ENCODE assay signal across 14 cellular contexts in genomic region chr10:15472431-15473400, GRCh38.
DNase-seq lines count a peak whose midpoint lies in the region; ATAC-seq and TF ChIP-seq lines count a peak whose summit lies in the region.
"Had no signal": no experiment of that assay in that cellular context is flagged by ENCODE, and none has a peak within 500 bp of the region (broad histone marks: within the 10 kb centered on the region; RNA-seq: fewer than 3 reads in every experiment).

No MANE protein-coding gene starts in this region.

- POLR2A ChIA-PET in CD8-positive, alpha-beta memory T cell (lab: Charles Lee): no interaction called here

- H3K36me3 ChIP-seq in SJSA1: no peaks in the 10 kb centered on the region
- H3K36me3 ChIP-seq in CD8-positive, alpha-beta memory T cell (ENCODE audit: insufficient read depth, low read length): no peaks in the 10 kb centered on the region
- H3K36me3 ChIP-seq: ovary, suprapubic skin had no signal

- H3K9me3 Mint-ChIP-seq in nephron progenitor cell: peaks cover 26% of the 10 kb centered on the region
- H3K9me3 Mint-ChIP-seq in activated CD4-positive, alpha-beta T cell treated with anti-CD3 and anti-CD28 coated beads, Interleukin-2, amount 10 ng/mL, durations not matched to agents 24 days and 14 days: peaks cover 3% of the 10 kb centered on the region
- H3K9me3 Mint-ChIP-seq in CD8-positive, alpha-beta memory T cell: peaks cover 0 to 3% (median 0%) of the 10 kb centered on the region in 5 donors
- H3K9me3 Mint-ChIP-seq: activated naive CD4-positive, alpha-beta T cell treated with anti-CD3 and anti-CD28 coated beads, Interleukin-2, amount 50 U/mL, for 72 hours had no signal

- H3K27me3 ChIP-seq in SJSA1 (replicated peaks): no peaks in the 10 kb centered on the region
- H3K27me3 ChIP-seq in CD8-positive, alpha-beta memory T cell (ENCODE audit: insufficient read depth, low read length, poor library complexity, severe bottlenecking): no peaks in the 10 kb centered on the region
- H3K27me3 ChIP-seq: ovary had no signal

- no peak overlapping the region for H3K4me3 ChIP-seq in SJSA1
- H3K4me3 ChIP-seq in CD8-positive, alpha-beta memory T cell (ENCODE audit: low read length): no peak overlapping the region
- H3K4me3 ChIP-seq: ovary, suprapubic skin had no signal

- peaks cover 27% of the 10 kb centered on the region for H3K36me3 Mint-ChIP-seq in nephron progenitor cell (ENCODE audit: low read depth)
- no peaks in the 10 kb centered on the region for H3K36me3 Mint-ChIP-seq in activated CD4-positive, alpha-beta T cell treated with anti-CD3 and anti-CD28 coated beads, Interleukin-2, amount 10 ng/mL, durations not matched to agents 24 days and 14 days (ENCODE audit: low read depth)
- no peaks in the 10 kb centered on the region for H3K36me3 Mint-ChIP-seq in CD8-positive, alpha-beta memory T cell
- H3K36me3 Mint-ChIP-seq: activated CD4-positive, alpha-beta memory T cell treated with anti-CD3 and anti-CD28 coated beads for 36 hours; activated naive CD4-positive, alpha-beta T cell treated with anti-CD3 and anti-CD28 coated beads, Interleukin-2, amount 50 U/mL, for 72 hours had no signal

- H3K4me1 Mint-ChIP-seq in nephron progenitor cell: peaks cover 63% of the 10 kb centered on the region
- no peaks in the 10 kb centered on the region for H3K4me1 Mint-ChIP-seq in activated CD4-positive, alpha-beta T cell treated with anti-CD3 and anti-CD28 coated beads, Interleukin-2, amount 10 ng/mL, durations not matched to agents 24 days and 14 days
- no peaks in the 10 kb centered on the region for H3K4me1 Mint-ChIP-seq in CD8-positive, alpha-beta memory T cell

- TF ChIP-seq CTCF in nephron progenitor cell (IDR thresholded peaks at IDR 0.05): no peak

- H3K27ac ChIP-seq in SJSA1: peak overlapping the region; percentile 60
- H3K27ac ChIP-seq in CD8-positive, alpha-beta memory T cell (ENCODE audit: low read depth, low read length): no peak overlapping the region
- H3K27ac ChIP-seq: ovary, suprapubic skin had no signal

- peak overlapping the region; percentile 33 for H3K4me3 Mint-ChIP-seq in nephron progenitor cell
- no peak overlapping the region for H3K4me3 Mint-ChIP-seq in activated CD4-positive, alpha-beta T cell treated with anti-CD3 and anti-CD28 coated beads, Interleukin-2, amount 10 ng/mL, durations not matched to agents 24 days and 14 days
- no peak overlapping the region for H3K4me3 Mint-ChIP-seq in CD8-positive, alpha-beta memory T cell
- H3K4me3 Mint-ChIP-seq: activated CD4-positive, alpha-beta memory T cell treated with anti-CD3 and anti-CD28 coated beads for 36 hours had no signal

- no peaks in the 10 kb centered on the region for H3K9me3 ChIP-seq in SJSA1 (replicated peaks)
- no peaks in the 10 kb centered on the region for H3K9me3 ChIP-seq in CD8-positive, alpha-beta memory T cell (ENCODE audit: low read length)
- H3K9me3 ChIP-seq: ovary, suprapubic skin had no signal

- CTCF ChIA-PET in CD8-positive, alpha-beta memory T cell (lab: Charles Lee): no interaction called here

- peaks cover 3% of the 10 kb centered on the region for H3K27me3 Mint-ChIP-seq in nephron progenitor cell (ENCODE audit: low read depth, poor library complexity)
- H3K27me3 Mint-ChIP-seq in activated CD4-positive, alpha-beta T cell treated with anti-CD3 and anti-CD28 coated beads, Interleukin-2, amount 10 ng/mL, durations not matched to agents 24 days and 14 days: peaks cover 6% of the 10 kb centered on the region
- H3K27me3 Mint-ChIP-seq in CD8-positive, alpha-beta memory T cell: peaks cover 16 to 41% of the 10 kb centered on the region in 2 donors

- H3K27ac Mint-ChIP-seq in nephron progenitor cell: peak overlapping the region; percentile 94
- H3K27ac Mint-ChIP-seq in activated CD4-positive, alpha-beta T cell treated with anti-CD3 and anti-CD28 coated beads, Interleukin-2, amount 10 ng/mL, durations not matched to agents 24 days and 14 days: no peak overlapping the region
- H3K27ac Mint-ChIP-seq in CD8-positive, alpha-beta memory T cell: no peak overlapping the region
- H3K27ac Mint-ChIP-seq: activated CD4-positive, alpha-beta memory T cell treated with anti-CD3 and anti-CD28 coated beads for 36 hours; activated naive CD4-positive, alpha-beta T cell treated with anti-CD3 and anti-CD28 coated beads, Interleukin-2, amount 50 U/mL, for 72 hours had no signal

- intact Hi-C loops in activated CD4-positive, alpha-beta T cell treated with anti-CD3 and anti-CD28 coated beads, Interleukin-2, amount 10 ng/mL, durations not matched to agents 24 days and 14 days (cut with micrococcal nuclease): no loop called here

- in situ Hi-C loops in Caki2 (cut with HindIII; ENCODE audit: low pct_unique_long_range_greater_than_20kb, low sequenced_read_pairs): no loop called here

- no peak for ATAC-seq in HG02571 (IDR thresholded peaks at IDR 0.05; ENCODE audit: unreplicated experiment)
- ATAC-seq: activated naive CD4-positive, alpha-beta T cell treated with anti-CD3 and anti-CD28 coated beads, Interleukin-2, amount 50 U/mL, for 72 hours had no signal

- DNase-seq in Caki2 (ENCODE audit: low read depth) (peak; percentile 10), SJSA1 (ENCODE audit: low read depth in 1 of 2, low spot score in 2 of 2) (peak; percentile 84 to 88), fibroblast of peridontal ligament (ENCODE audit: extremely low read depth) (peak; percentile 94), nephron progenitor cell (no peak), OCI-M2 (lab: John Stamatoyannopoulos, UW; ENCODE audit: unreplicated experiment) (no peak)
- no peak for DNase-seq in activated CD4-positive, alpha-beta T cell treated with anti-CD3 and anti-CD28 coated beads, Interleukin-2, amount 10 ng/mL, durations not matched to agents 24 days and 14 days
- DNase-seq in CD8-positive, alpha-beta memory T cell: no peak
- DNase-seq: activated CD4-positive, alpha-beta memory T cell treated with anti-CD3 and anti-CD28 coated beads for 36 hours; NCI-H1048; NCI-H526; ovary had no signal

- peaks cover 45% of the 10 kb centered on the region for H3K4me1 ChIP-seq in SJSA1 (replicated peaks)
- no peaks in the 10 kb centered on the region for H3K4me1 ChIP-seq in CD8-positive, alpha-beta memory T cell (ENCODE audit: insufficient read depth, low read length)

Comparison
In these comparisons a context has a peak if more than half of its experiments do, and no peak if none do; other contexts are left out.
1. DNase-seq: peak in Caki2 (single experiment), SJSA1 (2 of 2) and fibroblast of peridontal ligament (single experiment); none in nephron progenitor cell (single experiment), activated CD4-positive, alpha-beta T cell treated with anti-CD3 and anti-CD28 coated beads, Interleukin-2, amount 10 ng/mL, durations not matched to agents 24 days and 14 days (single experiment), CD8-positive, alpha-beta memory T cell (0 of 5) and OCI-M2 (single experiment).